Comparison of ENCODE assay signal across 8 cellular contexts in genomic region chr14:76040704-76041103, GRCh38.
"Had no signal": no experiment of that assay in that cellular context is flagged by ENCODE, and none has a peak within 500 bp of the region (broad histone marks: within the 10 kb centered on the region; RNA-seq: fewer than 3 reads in every experiment).

No MANE protein-coding gene starts in this region.

- FAIRE-seq: K562 had no signal

- H3K36me3 ChIP-seq: HAP-1 had no signal

- H3K27ac ChIP-seq: GM23248 had no signal

- H3K4me1 ChIP-seq: HAP-1 had no signal

- H3K9ac ChIP-seq: GM23248 had no signal

- H3K4me3 ChIP-seq: GM23248, HAP-1, K562 had no signal

- H2AFZ ChIP-seq: GM23248 had no signal

- H3K9me3 ChIP-seq: HAP-1 had no signal

- DNase-seq: GM23248, GOT3, H7, HFFc6, IMR-90, KG1 had no signal
